In genomic region chr3:64555351-64555750, GRCh38 we compare ENCODE assay signal across 31 cellular contexts.
"Had no signal": no experiment of that assay in that cellular context is flagged by ENCODE, and none has a peak within 500 bp of the region (broad histone marks: within the 10 kb centered on the region; RNA-seq: fewer than 3 reads in every experiment).

No MANE protein-coding gene starts in this region.

- H3K27me3 ChIP-seq: ascending aorta, breast epithelium, Peyer's patch, SJSA1 had no signal

- H3K27ac Mint-ChIP-seq: activated B cell treated with CpG ODN at 0.5 μM for 24 hours; activated CD8-positive, alpha-beta T cell treated with anti-CD3 and anti-CD28 coated beads, Interleukin-2, amount 10 ng/mL, durations not matched to agents 7 days and 5 days; activated naive CD4-positive, alpha-beta T cell treated with anti-CD3 and anti-CD28 coated beads, Interleukin-2, amount 50 U/mL, for 24 hours; activated naive CD8-positive, alpha-beta T cell treated with anti-CD3 and anti-CD28 coated beads, Interleukin-2, amount 10 ng/mL, durations not matched to agents 7 days and 5 days; activated T-cell treated with anti-CD3 and anti-CD28 coated beads, Interleukin-2, amount 50 U/mL, for 24 hours; activated T-helper 2 cell treated with anti-CD3 and anti-CD28 coated beads, Interferon-gamma antibody, Interleukin-2, Interleukin-4, amounts not matched to agents 10 μg/mL and 5 μg/mL and 100 μg/mL, durations not matched to agents 14 hours and 24 hours and 36 hours; T-helper 1 cell treated with Interleukin-12 subunit alpha and Interleukin-12 subunit beta and Interleukin-4 antibody, amounts not matched to agents 30 μg/mL and 1 μg/mL, for 36 hours had no signal

- H3K4me1 ChIP-seq: ascending aorta, breast epithelium, Peyer's patch, SJSA1 had no signal

- H3K9me3 Mint-ChIP-seq: activated B cell treated with CpG ODN at 0.5 μM for 24 hours; activated naive CD4-positive, alpha-beta T cell treated with anti-CD3 and anti-CD28 coated beads, Interleukin-2, amount 50 U/mL, for 24 hours; activated T-cell treated with anti-CD3 and anti-CD28 coated beads, Interleukin-2, amount 50 U/mL, for 24 hours; activated T-helper 2 cell treated with anti-CD3 and anti-CD28 coated beads, Interferon-gamma antibody, Interleukin-2, Interleukin-4, amounts not matched to agents 10 μg/mL and 5 μg/mL and 100 μg/mL, durations not matched to agents 14 hours and 24 hours and 36 hours; T-helper 1 cell treated with Interleukin-12 subunit alpha and Interleukin-12 subunit beta and Interleukin-4 antibody, amounts not matched to agents 30 μg/mL and 1 μg/mL, for 36 hours had no signal

- H3K4me3 Mint-ChIP-seq: activated B cell treated with CpG ODN at 0.5 μM for 24 hours; activated CD8-positive, alpha-beta T cell treated with anti-CD3 and anti-CD28 coated beads, Interleukin-2, amount 10 ng/mL, durations not matched to agents 7 days and 5 days; activated naive CD4-positive, alpha-beta T cell treated with anti-CD3 and anti-CD28 coated beads, Interleukin-2, amount 50 U/mL, for 24 hours; activated naive CD8-positive, alpha-beta T cell treated with anti-CD3 and anti-CD28 coated beads, Interleukin-2, amount 10 ng/mL, durations not matched to agents 7 days and 5 days; activated T-cell treated with anti-CD3 and anti-CD28 coated beads, Interleukin-2, amount 50 U/mL, for 24 hours; T-helper 1 cell treated with Interleukin-12 subunit alpha and Interleukin-12 subunit beta and Interleukin-4 antibody, amounts not matched to agents 30 μg/mL and 1 μg/mL, for 36 hours had no signal

- H3K36me3 ChIP-seq: breast epithelium, Peyer's patch, SJSA1 had no signal

- H3K9me3 ChIP-seq: ascending aorta, breast epithelium, Peyer's patch, SJSA1, SK-N-SH had no signal

- H3K4me1 Mint-ChIP-seq: activated B cell treated with CpG ODN at 0.5 μM for 24 hours; activated naive CD4-positive, alpha-beta T cell treated with anti-CD3 and anti-CD28 coated beads, Interleukin-2, amount 50 U/mL, for 24 hours; activated naive CD8-positive, alpha-beta T cell treated with anti-CD3 and anti-CD28 coated beads, Interleukin-2, amount 10 ng/mL, durations not matched to agents 7 days and 5 days had no signal

- H3K27me3 Mint-ChIP-seq: activated naive CD8-positive, alpha-beta T cell treated with anti-CD3 and anti-CD28 coated beads, Interleukin-2, amount 10 ng/mL, durations not matched to agents 7 days and 5 days; activated T-cell treated with anti-CD3 and anti-CD28 coated beads, Interleukin-2, amount 50 U/mL, for 24 hours had no signal

- H3K4me3 ChIP-seq: ascending aorta, breast epithelium, Peyer's patch, SJSA1 had no signal

- H3K27ac ChIP-seq: ascending aorta, breast epithelium, KMS-11, Peyer's patch, SJSA1, VCaP had no signal

- H3K9ac ChIP-seq: KMS-11, SK-N-SH had no signal

- H3K4me2 ChIP-seq: KMS-11, SK-N-SH had no signal

- ATAC-seq: activated CD8-positive, alpha-beta T cell treated with anti-CD3 and anti-CD28 coated beads, Interleukin-2, amount 10 ng/mL, durations not matched to agents 7 days and 5 days; PC-3 had no signal

- H3K36me3 Mint-ChIP-seq: activated naive CD4-positive, alpha-beta T cell treated with anti-CD3 and anti-CD28 coated beads, Interleukin-2, amount 50 U/mL, for 24 hours; activated naive CD8-positive, alpha-beta T cell treated with anti-CD3 and anti-CD28 coated beads, Interleukin-2, amount 10 ng/mL, durations not matched to agents 7 days and 5 days had no signal

- DNase-seq: activated B cell treated with CpG ODN at 0.5 μM for 24 hours; activated CD4-positive, alpha-beta T cell treated with anti-CD3 and anti-CD28 coated beads for 48 hours; activated CD4-positive, alpha-beta T cell treated with anti-CD3 and anti-CD28 coated beads, Interleukin-2, amount 50 U/mL, for 4 hours; activated CD4-positive, CD25-positive, alpha-beta regulatory T cell treated with anti-CD3 and anti-CD28 coated beads, Interleukin-2, amount 50 U/mL, for 72 hours; activated CD8-positive, alpha-beta T cell treated with anti-CD3 and anti-CD28 coated beads, Interleukin-2, amount 10 ng/mL, durations not matched to agents 7 days and 5 days; activated gamma-delta T cell; activated naive CD4-positive, alpha-beta T cell treated with Interleukin-2 at 50 U/mL for 16 hours; activated naive CD8-positive, alpha-beta T cell treated with anti-CD3 and anti-CD28 coated beads, Interleukin-2, amount 10 ng/mL, durations not matched to agents 7 days and 5 days; activated T-cell treated with anti-CD3 and anti-CD28 coated beads, Interleukin-2, amount 50 U/mL, for 24 hours; amygdala; MM.1S; MV-4-11; NCI-H1092; NCI-H1436 treated with DMSO at 0.1 percent for 48 hours; NCI-H1694 treated with DMSO at 0.1 percent for 48 hours; NCI-H2029; NCI-H446 treated with DMSO at 0.1 percent for 48 hours; NCI-H524; PC-3; Peyer's patch; RPMI8226; SHP77 treated with DMSO at 0.1 percent for 48 hours; SK-N-SH had no signal
